Comparison of ENCODE assay signal across 12 cellular contexts in genomic region chr11:46520971-46521745, GRCh38.
A peak's percentile ranks its signal among the peaks of the same experiment; 100 is the strongest.
DNase-seq lines count a peak whose midpoint lies in the region; ATAC-seq and TF ChIP-seq lines count a peak whose summit lies in the region.
"Had no signal": no experiment of that assay in that cellular context is flagged by ENCODE, and none has a peak within 500 bp of the region (broad histone marks: within the 10 kb centered on the region; RNA-seq: fewer than 3 reads in every experiment).

No MANE protein-coding gene starts in this region.

- DNase-seq in EL (peak; percentile 79), NCI-H2227 (lab: John Stamatoyannopoulos, UW; ENCODE audit: unreplicated experiment) (peak; percentile 40), cardiac fibroblast (ENCODE audit: low read depth in 2 of 2) (peak; percentile 60 to 62), NCI-H524 treated with DMSO at 0.1 percent for 48 hours (lab: John Stamatoyannopoulos, UW) (no peak)
- DNase-seq in activated CD8-positive, alpha-beta memory T cell treated with anti-CD3 and anti-CD28 coated beads, Interleukin-2, amount 50 U/mL, for 48 hours = no peak
- DNase-seq: midbrain; stimulated activated CD4-positive, alpha-beta T cell treated with anti-CD3 and anti-CD28 coated beads, Interleukin-12 subunit alpha, Interleukin-12 subunit beta, amount 100 ng/mL, for 4 hours; stomach had no signal

- ATAC-seq in HG02642 (IDR thresholded peaks at IDR 0.05; ENCODE audit: poor library complexity, unreplicated experiment) (no peak), HG02759 (IDR thresholded peaks at IDR 0.05; ENCODE audit: unreplicated experiment) (no peak)
- ATAC-seq: activated CD4-positive, CD25-positive, alpha-beta regulatory T cell treated with anti-CD3 and anti-CD28 coated beads, Interleukin-2, amount 50 U/mL, for 24 hours had no signal

- H3K36me3 ChIP-seq in mesodermal cell (ENCODE audit: control insufficient read depth, insufficient read depth, low read length) = no peaks in the 10 kb centered on the region
- H3K36me3 ChIP-seq: stomach had no signal

- H3K4me3 ChIP-seq in cardiac fibroblast (replicated peaks in 1 of 2; ENCODE audit: low read depth in 2 of 2, low read length in 2 of 2) = no peak overlapping the region
- no peak overlapping the region for H3K4me3 ChIP-seq in mesodermal cell (ENCODE audit: extremely low read depth, insufficient read depth, low read length, poor library complexity, severe bottlenecking)
- H3K4me3 ChIP-seq: stomach had no signal

- H3K27ac ChIP-seq in mesodermal cell (ENCODE audit: low read depth, low read length, severe bottlenecking) = peak overlapping the region; percentile 46
- H3K27ac ChIP-seq: stomach had no signal

- 93 to 98% methylated on average over 4 to 5 of the region's 8 CpGs for WGBS in mesodermal cell (ENCODE audit: insufficient coverage in 2 of 2), 2 experiments

- H3K9me3 ChIP-seq in mesodermal cell (ENCODE audit: control insufficient read depth, low read length) = no peaks in the 10 kb centered on the region
- H3K9me3 ChIP-seq: stomach had no signal

- peaks cover 16% of the 10 kb centered on the region for H3K4me1 ChIP-seq in mesodermal cell (ENCODE audit: control insufficient read depth, insufficient read depth, low read length, poor library complexity, severe bottlenecking)

- no peak for TF ChIP-seq CTCF in cardiac fibroblast (IDR thresholded peaks at IDR 0.05; ENCODE audit: low read depth, low read length)

Comparison
In these comparisons a context has a peak if more than half of its experiments do, and no peak if none do; other contexts are left out.
1. DNase-seq: peak in EL (single experiment), NCI-H2227 (single experiment) and cardiac fibroblast (2 of 2); none in NCI-H524 treated with DMSO at 0.1 percent for 48 hours (single experiment) and activated CD8-positive, alpha-beta memory T cell treated with anti-CD3 and anti-CD28 coated beads, Interleukin-2, amount 50 U/mL, for 48 hours (single experiment).